18 cellular contexts compared by ENCODE assay signal in the genomic region with DNA sequence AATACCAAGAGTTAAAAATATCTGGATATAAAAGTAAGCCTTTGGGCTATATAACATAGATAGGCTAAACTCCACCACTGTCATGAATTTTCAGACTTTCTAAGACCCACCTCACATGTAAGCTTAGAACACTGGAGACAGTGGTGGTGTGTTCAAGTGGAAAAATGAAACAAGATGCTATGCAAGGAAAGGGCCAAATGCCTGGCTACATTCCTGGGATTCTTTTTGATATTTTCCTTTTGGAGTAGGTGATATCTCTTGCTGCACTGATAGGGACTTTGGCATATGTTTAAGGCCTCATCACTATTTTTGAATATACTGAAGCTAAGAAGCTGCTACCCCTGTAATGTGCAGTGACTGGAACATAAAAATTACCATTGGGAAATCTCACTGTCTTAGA.
"Had no signal": no experiment of that assay in that cellular context is flagged by ENCODE, and none has a peak within 500 bp of the region (broad histone marks: within the 10 kb centered on the region; RNA-seq: fewer than 3 reads in every experiment).

No MANE protein-coding gene starts in this region.

- ATAC-seq: activated CD4-positive, CD25-positive, alpha-beta regulatory T cell treated with anti-CD3 and anti-CD28 coated beads, Interleukin-2, amount 50 U/mL, for 24 hours; effector memory CD8-positive, alpha-beta T cell; heart left ventricle; stimulated activated naive CD8-positive, alpha-beta T cell treated with anti-CD3 and anti-CD28 coated beads, Interleukin-15, amount 100 ng/mL, for 72 hours had no signal

- H3K4me3 Mint-ChIP-seq: activated naive CD8-positive, alpha-beta T cell treated with anti-CD3 and anti-CD28 coated beads for 36 hours; activated T-helper 1 cell treated with anti-CD3 and anti-CD28 coated beads, Interleukin-12 subunit alpha, Interleukin-12 subunit beta, Interleukin-2, Interleukin-4 antibody, amounts not matched to agents 30 ng/mL and 10 ng/mL and 1 ng/mL, durations not matched to agents 14 hours and 24 hours and 36 hours; effector memory CD8-positive, alpha-beta T cell; naive B cell; stimulated activated naive CD8-positive, alpha-beta T cell treated with anti-CD3 and anti-CD28 coated beads, Interleukin-15, amount 100 ng/mL, for 72 hours had no signal

- H3K9me3 ChIP-seq: breast epithelium, ovary, sigmoid colon, thoracic aorta had no signal

- H3K27me3 Mint-ChIP-seq: activated naive CD8-positive, alpha-beta T cell treated with anti-CD3 and anti-CD28 coated beads for 36 hours; effector memory CD8-positive, alpha-beta T cell; naive B cell; stimulated activated naive CD8-positive, alpha-beta T cell treated with anti-CD3 and anti-CD28 coated beads, Interleukin-15, amount 100 ng/mL, for 72 hours had no signal

- H3K4me1 Mint-ChIP-seq: activated naive CD8-positive, alpha-beta T cell treated with anti-CD3 and anti-CD28 coated beads for 36 hours; naive B cell; stimulated activated naive CD8-positive, alpha-beta T cell treated with anti-CD3 and anti-CD28 coated beads, Interleukin-15, amount 100 ng/mL, for 72 hours had no signal

- H3K36me3 Mint-ChIP-seq: activated naive CD8-positive, alpha-beta T cell treated with anti-CD3 and anti-CD28 coated beads for 36 hours; naive B cell had no signal

- H3K27me3 ChIP-seq: breast epithelium, heart left ventricle, ovary, sigmoid colon, spleen had no signal

- DNase-seq: activated naive CD8-positive, alpha-beta T cell treated with anti-CD3 and anti-CD28 coated beads for 36 hours; cerebellar nuclear complex; dermis blood vessel endothelial cell; effector memory CD8-positive, alpha-beta T cell; foreskin melanocyte; heart left ventricle; naive B cell; ovary; sigmoid colon; spleen; stimulated activated CD4-positive, alpha-beta T cell treated with anti-CD3 and anti-CD28 coated beads, Interleukin-1b, Interleukin-23, amount 100 ng/mL, for 48 hours; stimulated activated naive CD8-positive, alpha-beta T cell treated with anti-CD3 and anti-CD28 coated beads, Interleukin-15, amount 100 ng/mL, for 72 hours; T-helper 9 cell had no signal

- H3K4me1 ChIP-seq: breast epithelium, heart left ventricle, sigmoid colon, spleen had no signal

- H3K4me3 ChIP-seq: breast epithelium, heart left ventricle, lung, ovary, sigmoid colon, spleen, thoracic aorta had no signal

- H3K27ac Mint-ChIP-seq: activated naive CD8-positive, alpha-beta T cell treated with anti-CD3 and anti-CD28 coated beads for 36 hours; activated T-helper 1 cell treated with anti-CD3 and anti-CD28 coated beads, Interleukin-12 subunit alpha, Interleukin-12 subunit beta, Interleukin-2, Interleukin-4 antibody, amounts not matched to agents 30 ng/mL and 10 ng/mL and 1 ng/mL, durations not matched to agents 14 hours and 24 hours and 36 hours; effector memory CD8-positive, alpha-beta T cell; naive B cell; stimulated activated naive CD8-positive, alpha-beta T cell treated with anti-CD3 and anti-CD28 coated beads, Interleukin-15, amount 100 ng/mL, for 72 hours had no signal

- H3K36me3 ChIP-seq: breast epithelium, heart left ventricle, ovary, sigmoid colon, spleen, thoracic aorta had no signal

- H3K9me3 Mint-ChIP-seq: activated naive CD8-positive, alpha-beta T cell treated with anti-CD3 and anti-CD28 coated beads for 36 hours; activated T-helper 1 cell treated with anti-CD3 and anti-CD28 coated beads, Interleukin-12 subunit alpha, Interleukin-12 subunit beta, Interleukin-2, Interleukin-4 antibody, amounts not matched to agents 30 ng/mL and 10 ng/mL and 1 ng/mL, durations not matched to agents 14 hours and 24 hours and 36 hours; stimulated activated naive CD8-positive, alpha-beta T cell treated with anti-CD3 and anti-CD28 coated beads, Interleukin-15, amount 100 ng/mL, for 72 hours had no signal

- H3K27ac ChIP-seq: breast epithelium, heart left ventricle, ovary, sigmoid colon, spleen, thoracic aorta had no signal
